26 cellular contexts compared by ENCODE assay signal in the genomic region with DNA sequence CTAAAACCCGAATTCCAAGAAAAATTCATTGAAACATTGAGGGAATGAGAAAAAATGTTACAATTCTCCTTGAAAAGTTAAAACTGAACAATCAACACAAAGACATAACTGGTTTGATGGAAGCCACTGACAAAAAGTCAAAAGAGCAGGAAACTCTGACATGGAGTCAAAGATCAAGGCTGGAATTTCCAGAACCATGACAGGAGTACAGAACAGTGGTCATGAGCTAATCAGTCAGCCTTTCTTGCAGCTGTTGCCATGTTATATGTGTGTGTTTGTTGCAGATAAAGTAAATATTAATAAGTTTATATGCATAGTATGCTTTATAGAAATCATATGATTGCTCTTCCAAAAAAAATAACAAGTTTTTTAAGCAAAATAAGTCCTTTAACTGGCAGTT.
"Had no signal": no experiment of that assay in that cellular context is flagged by ENCODE, and none has a peak within 500 bp of the region (broad histone marks: within the 10 kb centered on the region; RNA-seq: fewer than 3 reads in every experiment).

No MANE protein-coding gene starts in this region.

- H3K27me3 Mint-ChIP-seq: activated naive CD8-positive, alpha-beta T cell treated with anti-CD3 and anti-CD28 coated beads, Interleukin-2, amount 10 ng/mL, durations not matched to agents 7 days and 5 days had no signal

- DNase-seq: activated CD4-positive, alpha-beta T cell treated with anti-CD3 and anti-CD28 coated beads for 48 hours; activated CD4-positive, alpha-beta T cell treated with anti-CD3 and anti-CD28 coated beads, Interleukin-2, amount 50 U/mL, for 4 hours; activated CD4-positive, CD25-positive, alpha-beta regulatory T cell treated with anti-CD3 and anti-CD28 coated beads, Interleukin-2, amount 50 U/mL, for 72 hours; activated CD8-positive, alpha-beta memory T cell treated with anti-CD3 and anti-CD28 coated beads, Interleukin-2, amount 50 U/mL, for 48 hours; activated CD8-positive, alpha-beta T cell treated with anti-CD3 and anti-CD28 coated beads, Interleukin-2, amount 10 ng/mL, durations not matched to agents 7 days and 5 days; activated naive CD4-positive, alpha-beta T cell treated with anti-CD3 and anti-CD28 coated beads, Interleukin-2, amount 50 U/mL, for 16 hours; activated naive CD8-positive, alpha-beta T cell treated with anti-CD3 and anti-CD28 coated beads, Interleukin-2, amount 10 ng/mL, durations not matched to agents 7 days and 5 days; activated T-cell treated with anti-CD3 and anti-CD28 coated beads, Interleukin-2, amount 50 U/mL, for 1 hour; body of pancreas; central memory CD4-positive, alpha-beta T cell; Karpas-422; NCI-H1105 treated with DMSO at 0.1 percent for 48 hours; NCI-H146; NCI-H187 treated with DMSO at 0.1 percent for 48 hours; NCI-H2081 treated with DMSO at 0.1 percent for 48 hours; NCI-H446; NCI-H524; Peyer's patch; Right ventricle myocardium superior; T-helper 9 cell had no signal

- H3K4me3 ChIP-seq: ascending aorta, body of pancreas, Peyer's patch, SJSA1 had no signal

- H3K36me3 Mint-ChIP-seq: activated naive CD8-positive, alpha-beta T cell treated with anti-CD3 and anti-CD28 coated beads, Interleukin-2, amount 10 ng/mL, durations not matched to agents 7 days and 5 days; WTC11 had no signal

- H3K36me3 ChIP-seq: ascending aorta, Peyer's patch, SJSA1 had no signal

- H3K9me3 ChIP-seq: ascending aorta, body of pancreas, Peyer's patch, SJSA1 had no signal

- H3K27ac Mint-ChIP-seq: activated CD8-positive, alpha-beta T cell treated with anti-CD3 and anti-CD28 coated beads, Interleukin-2, amount 10 ng/mL, durations not matched to agents 7 days and 5 days; activated naive CD8-positive, alpha-beta T cell treated with anti-CD3 and anti-CD28 coated beads, Interleukin-2, amount 10 ng/mL, durations not matched to agents 7 days and 5 days; T-helper 1 cell treated with Interleukin-12 subunit alpha and Interleukin-12 subunit beta and Interleukin-4 antibody, amounts not matched to agents 30 μg/mL and 1 μg/mL, for 36 hours; WTC11 had no signal

- H3K4me3 Mint-ChIP-seq: activated CD8-positive, alpha-beta T cell treated with anti-CD3 and anti-CD28 coated beads, Interleukin-2, amount 10 ng/mL, durations not matched to agents 7 days and 5 days; activated naive CD8-positive, alpha-beta T cell treated with anti-CD3 and anti-CD28 coated beads, Interleukin-2, amount 10 ng/mL, durations not matched to agents 7 days and 5 days; T-helper 1 cell treated with Interleukin-12 subunit alpha and Interleukin-12 subunit beta and Interleukin-4 antibody, amounts not matched to agents 30 μg/mL and 1 μg/mL, for 36 hours; WTC11 had no signal

- H3K27me3 ChIP-seq: ascending aorta, body of pancreas, Peyer's patch, SJSA1 had no signal

- ATAC-seq: activated CD8-positive, alpha-beta T cell treated with anti-CD3 and anti-CD28 coated beads, Interleukin-2, amount 10 ng/mL, durations not matched to agents 7 days and 5 days; body of pancreas; SK-N-SH treated with all-trans-retinoic acid at 6 μM for 48 hours; WTC11 had no signal

- H3K4me1 Mint-ChIP-seq: activated naive CD8-positive, alpha-beta T cell treated with anti-CD3 and anti-CD28 coated beads, Interleukin-2, amount 10 ng/mL, durations not matched to agents 7 days and 5 days; WTC11 had no signal

- H3K27ac ChIP-seq: ascending aorta, body of pancreas, Peyer's patch, RWPE1, SJSA1 had no signal

- H3K4me1 ChIP-seq: ascending aorta, body of pancreas, Peyer's patch had no signal
